ENCODE assay signal across 16 cellular contexts in genomic region chr15:70318594-70318993, GRCh38.
DNase-seq lines count a peak whose midpoint lies in the region; ATAC-seq and TF ChIP-seq lines count a peak whose summit lies in the region.
"Had no signal": no experiment of that assay in that cellular context is flagged by ENCODE, and none has a peak within 500 bp of the region (broad histone marks: within the 10 kb centered on the region; RNA-seq: fewer than 3 reads in every experiment).

No MANE protein-coding gene starts in this region.

- ATAC-seq in GM23338, result no peak
- no peak for ATAC-seq in gastrocnemius medialis
- ATAC-seq: activated CD8-positive, alpha-beta T cell treated with anti-CD3 and anti-CD28 coated beads for 36 hours; heart left ventricle had no signal

- H3K23ac ChIP-seq in mesendoderm (ENCODE audit: low read length), result no peak overlapping the region

- H3K4me1 ChIP-seq in breast epithelium (peaks cover 11% of the 10 kb centered on the region in 2 donors), mammary epithelial cell (ENCODE audit: insufficient read depth, low read length) (peaks cover 5% of the 10 kb centered on the region), SK-N-SH (ENCODE audit: control insufficient read depth in 1 of 2, insufficient read depth in 2 of 2, low read depth in 1 of 2, low read length in 1 of 2) (peaks cover 15 to 51% of the 10 kb centered on the region in 2 experiments), mesendoderm (ENCODE audit: control insufficient read depth, low read depth, low read length) (peaks cover 32% of the 10 kb centered on the region), GM23338 (ENCODE audit: insufficient read depth) (peaks cover 9% of the 10 kb centered on the region), gastrocnemius medialis (peaks cover 0 to 13% of the 10 kb centered on the region in 2 donors)

- H2AFZ ChIP-seq in mammary epithelial cell (ENCODE audit: low read depth, low read length), result no peak overlapping the region
- peak overlapping the region; percentile 15; the same call in 1 of the 2 replicates for H2AFZ ChIP-seq in SK-N-SH (ENCODE audit: low read depth)
- H2AFZ ChIP-seq in GM23338, result no peak overlapping the region

- H3K79me2 ChIP-seq in mammary epithelial cell (ENCODE audit: insufficient read depth, low read length), result no peaks in the 10 kb centered on the region
- no peaks in the 10 kb centered on the region for H3K79me2 ChIP-seq in SK-N-SH (ENCODE audit: insufficient read depth)
- H3K79me2 ChIP-seq in mesendoderm (ENCODE audit: control insufficient read depth, insufficient read depth, low read length), result no peaks in the 10 kb centered on the region
- H3K79me2 ChIP-seq in GM23338 (replicated peaks; ENCODE audit: insufficient read depth), result no peaks in the 10 kb centered on the region

- in situ Hi-C loops in mammary epithelial cell (cut with MboI; ENCODE audit: low sequenced_read_pairs in 2 of 2), result no loop called here
- in situ Hi-C loops in gastrocnemius medialis (cut with MboI; ENCODE audit: low sequenced_read_pairs in 4 of 4), result no loop called here

- H3K4me3 ChIP-seq in breast epithelium (no peak overlapping the region), mammary epithelial cell (replicated peaks in 1 of 3; ENCODE audit: insufficient read depth in 1 of 3, low read depth in 2 of 3, low read length in 3 of 3) (no peak overlapping the region), SK-N-SH (ENCODE audit: low read depth in 2 of 2, low read length in 1 of 2) (no peak overlapping the region; a peak in 1 of 4 replicates), mesendoderm (ENCODE audit: low read length) (no peak overlapping the region), GM23338 (no peak overlapping the region), gastrocnemius medialis (no peak overlapping the region)
- H3K4me3 ChIP-seq: coronary artery, heart left ventricle had no signal

- no peak for TF ChIP-seq CTCF in breast epithelium (IDR thresholded peaks at IDR 0.05)
- no peak for TF ChIP-seq CTCF in mammary epithelial cell (conservative IDR thresholded peaks at IDR 0.05 in 1 of 2, IDR thresholded peaks at IDR 0.05 in 1 of 2; ENCODE audit: extremely low read depth in 1 of 2, insufficient read depth in 1 of 2, low read depth in 1 of 2, low read length in 2 of 2)
- TF ChIP-seq CTCF in SK-N-SH (IDR thresholded peaks at IDR 0.05), result no peak
- TF ChIP-seq CTCF in GM23338 (conservative IDR thresholded peaks at IDR 0.05; ENCODE audit: low read depth in 2 of 2), result no peak
- no peak for TF ChIP-seq CTCF in gastrocnemius medialis (IDR thresholded peaks at IDR 0.05 in 4 of 5, conservative IDR thresholded peaks at IDR 0.05 in 1 of 5)

- CTCF ChIA-PET in mammary epithelial cell (lab: Charles Lee; ENCODE audit: low non-redundant PET) (no interaction called here), SK-N-SH (lab: Yijun Ruan, JAX) (interaction anchor here (0.7 kb wide), 1 partner anchor 123 kb away, joined by 3 read pairs; no protein-coding TSS in a partner anchor)

- DNase-seq in breast epithelium (ENCODE audit: low spot score in 2 of 2) (peak in 1 of 2 donors; percentile 16), mammary epithelial cell (no peak), SK-N-SH (no peak), mesendoderm (no peak), GM23338 (ENCODE audit: low spot score) (no peak), NCI-H446 treated with DMSO at 0.1 percent for 48 hours (lab: John Stamatoyannopoulos, UW) (no peak), kidney glomerular epithelial cell (lab: John Stamatoyannopoulos, UW) (no peak), gastrocnemius medialis (no peak)
- DNase-seq: activated CD8-positive, alpha-beta T cell treated with anti-CD3 and anti-CD28 coated beads for 36 hours; amygdala; CD4-positive, alpha-beta T cell; heart left ventricle; NCI-H1092 had no signal

- H3K9me2 ChIP-seq in SK-N-SH (no peaks in the 10 kb centered on the region), GM23338 (ENCODE audit: insufficient read depth) (no peaks in the 10 kb centered on the region)

- no peak overlapping the region for H3K4me3 Mint-ChIP-seq in GM23338
- H3K4me3 Mint-ChIP-seq: activated CD8-positive, alpha-beta T cell treated with anti-CD3 and anti-CD28 coated beads for 36 hours; CD4-positive, alpha-beta T cell had no signal

- no peak overlapping the region for H2BK120ac ChIP-seq in mesendoderm (ENCODE audit: low read depth, low read length)

- H2BK15ac ChIP-seq in mesendoderm (replicated peaks; ENCODE audit: low read depth), result no peak overlapping the region

- no peak overlapping the region for H4K8ac ChIP-seq in mesendoderm (ENCODE audit: low read depth, low read length)

- WGBS in mammary epithelial cell (ENCODE audit: low coverage, missing lambda C conversion rate), result 62% methylated on average over 5 of the region's 5 CpGs
- WGBS in SK-N-SH (ENCODE audit: low lambda C conversion rate), result 14% methylated on average over 5 of the region's 5 CpGs
- WGBS in mesendoderm (ENCODE audit: extremely low coverage, insufficient coverage, low lambda C conversion rate), result no CpG with 5 or more reads among the region's 5 CpGs

- H4K20me1 ChIP-seq in mammary epithelial cell (ENCODE audit: insufficient read depth, low read length), result no peaks in the 10 kb centered on the region
- H4K20me1 ChIP-seq in SK-N-SH (ENCODE audit: insufficient read depth), result no peaks in the 10 kb centered on the region
- H4K20me1 ChIP-seq in GM23338 (replicated peaks; ENCODE audit: insufficient read depth), result no peaks in the 10 kb centered on the region

- intact Hi-C loops in breast epithelium (cut with DNase I; ENCODE audit: low total_unique reads), result no loop called here
- intact Hi-C loops in mammary epithelial cell (cut with micrococcal nuclease), result no loop called here
- intact Hi-C loops in gastrocnemius medialis (cut with DNase I; ENCODE audit: low total_unique reads), result no loop called here

- no peak overlapping the region for H3K56ac ChIP-seq in mesendoderm (ENCODE audit: low read length)

- no peak for TF ChIP-seq RAD21 in SK-N-SH (IDR thresholded peaks at IDR 0.05; ENCODE audit: low read length)

- no peak for TF ChIP-seq POLR2A in breast epithelium (IDR thresholded peaks at IDR 0.05)
- no peak for TF ChIP-seq POLR2A in gastrocnemius medialis (IDR thresholded peaks at IDR 0.05)

- peak overlapping the region; percentile 3 for H2AK5ac ChIP-seq in mesendoderm (ENCODE audit: low read length)

- H3K36me3 Mint-ChIP-seq in GM23338 (ENCODE audit: low read depth), result no peaks in the 10 kb centered on the region

- no peaks in the 10 kb centered on the region for H3K36me3 ChIP-seq in breast epithelium
- no peaks in the 10 kb centered on the region for H3K36me3 ChIP-seq in mammary epithelial cell (ENCODE audit: insufficient read depth, low read length)
- H3K36me3 ChIP-seq in SK-N-SH (replicated peaks in 1 of 2; ENCODE audit: control insufficient read depth in 1 of 2, insufficient read depth in 2 of 2, low read length in 1 of 2), result no peaks in the 10 kb centered on the region
- no peaks in the 10 kb centered on the region for H3K36me3 ChIP-seq in mesendoderm (ENCODE audit: control insufficient read depth, insufficient read depth, low read length)
- H3K36me3 ChIP-seq in GM23338 (ENCODE audit: insufficient read depth), result no peaks in the 10 kb centered on the region
- no peaks in the 10 kb centered on the region for H3K36me3 ChIP-seq in gastrocnemius medialis
- H3K36me3 ChIP-seq: heart left ventricle had no signal

- H3K27ac Mint-ChIP-seq in GM23338, result no peak overlapping the region
- H3K27ac Mint-ChIP-seq: activated CD8-positive, alpha-beta T cell treated with anti-CD3 and anti-CD28 coated beads for 36 hours; activated T-helper 2 cell treated with anti-CD3 and anti-CD28 coated beads, Interferon-gamma antibody, Interleukin-2, Interleukin-4, amounts not matched to agents 10 μg/mL and 5 μg/mL and 100 μg/mL, durations not matched to agents 14 hours and 24 hours and 36 hours; CD4-positive, alpha-beta T cell had no signal

- H3K9me3 Mint-ChIP-seq in GM23338, result no peaks in the 10 kb centered on the region
- H3K9me3 Mint-ChIP-seq: activated CD8-positive, alpha-beta T cell treated with anti-CD3 and anti-CD28 coated beads for 36 hours; activated T-helper 2 cell treated with anti-CD3 and anti-CD28 coated beads, Interferon-gamma antibody, Interleukin-2, Interleukin-4, amounts not matched to agents 10 μg/mL and 5 μg/mL and 100 μg/mL, durations not matched to agents 14 hours and 24 hours and 36 hours; CD4-positive, alpha-beta T cell had no signal

- H3K27ac ChIP-seq in breast epithelium (peak overlapping the region; percentile 11 to 64), mammary epithelial cell (ENCODE audit: insufficient read depth, low read depth, low read length) (no peak overlapping the region), SK-N-SH (ENCODE audit: low read depth in 2 of 2, low read length in 1 of 2) (peak overlapping the region; percentile 72 to 92), mesendoderm (ENCODE audit: low read depth, low read length) (no peak overlapping the region), GM23338 (ENCODE audit: low read depth) (no peak overlapping the region), gastrocnemius medialis (no peak overlapping the region)
- H3K27ac ChIP-seq: 22Rv1, coronary artery had no signal

- H3K18ac ChIP-seq in mesendoderm (ENCODE audit: low read length), result no peak overlapping the region

- H4K5ac ChIP-seq in mesendoderm (ENCODE audit: low read length), result no peak overlapping the region

- dilution Hi-C loops in mammary epithelial cell (cut with HindIII; ENCODE audit: low sequenced_read_pairs), result loop anchor here (5.0 kb wide), 1 partner anchor 46 kb away; no protein-coding TSS in a partner anchor

- peaks cover 7% of the 10 kb centered on the region for H3K4me1 Mint-ChIP-seq in GM23338

- no peak overlapping the region for H2BK5ac ChIP-seq in mesendoderm (ENCODE audit: low read length)

- no peak for TF ChIP-seq EP300 in SK-N-SH (IDR thresholded peaks at IDR 0.05; ENCODE audit: borderline replicate concordance in 1 of 2, low read depth in 1 of 2, low read length in 1 of 2)

- H3F3A ChIP-seq in SK-N-SH (replicated peaks; ENCODE audit: insufficient read depth) (peaks cover 15% of the 10 kb centered on the region), GM23338 (replicated peaks; ENCODE audit: low read depth) (no peaks in the 10 kb centered on the region)

- H3K9me3 ChIP-seq in breast epithelium (no peaks in the 10 kb centered on the region), mammary epithelial cell (replicated peaks; ENCODE audit: insufficient read depth, low read length) (no peaks in the 10 kb centered on the region), SK-N-SH (no peaks in the 10 kb centered on the region), gastrocnemius medialis (no peaks in the 10 kb centered on the region)
- H3K9me3 ChIP-seq: heart left ventricle had no signal

- POLR2A ChIA-PET in SK-N-SH (lab: Yijun Ruan, JAX), result interaction anchor here (1.2 kb wide), 1 partner anchor 22 kb away, joined by 4 read pairs; no protein-coding TSS in a partner anchor

- H3K9ac ChIP-seq in mammary epithelial cell (ENCODE audit: insufficient read depth, low read length), result no peak overlapping the region
- H3K9ac ChIP-seq in SK-N-SH, result no peak overlapping the region; the same call in 1 of the 2 replicates
- no peak overlapping the region for H3K9ac ChIP-seq in mesendoderm (ENCODE audit: low read length)

- H3K79me1 ChIP-seq in mesendoderm (ENCODE audit: low read length), result no peaks in the 10 kb centered on the region

- H3K27me3 ChIP-seq in breast epithelium (no peaks in the 10 kb centered on the region), mammary epithelial cell (ENCODE audit: insufficient read depth, low read length) (no peaks in the 10 kb centered on the region), SK-N-SH (ENCODE audit: insufficient read depth) (no peaks in the 10 kb centered on the region), mesendoderm (ENCODE audit: insufficient read depth, low read length, poor library complexity) (no peaks in the 10 kb centered on the region), GM23338 (ENCODE audit: insufficient read depth) (no peaks in the 10 kb centered on the region), gastrocnemius medialis (no peaks in the 10 kb centered on the region)

- H3K4me2 ChIP-seq in mammary epithelial cell (ENCODE audit: insufficient read depth, low read depth, low read length) (no peak overlapping the region), SK-N-SH (peak overlapping the region; percentile 69), mesendoderm (ENCODE audit: low read length) (no peak overlapping the region), GM23338 (no peak overlapping the region)

- no TSS peak for BruUV-seq in mammary epithelial cell (replicated peaks; lab: Mats Ljungman, UMichigan)

- H3K4ac ChIP-seq in mesendoderm (ENCODE audit: low read depth, low read length), result peak overlapping the region; percentile 5

- H3K27me3 Mint-ChIP-seq in GM23338 (ENCODE audit: insufficient read depth, low read depth, poor library complexity), result peaks cover 4% of the 10 kb centered on the region
- H3K27me3 Mint-ChIP-seq: activated CD8-positive, alpha-beta T cell treated with anti-CD3 and anti-CD28 coated beads for 36 hours; CD4-positive, alpha-beta T cell had no signal

Comparison
In these comparisons a context has a peak if more than half of its experiments do, and no peak if none do; other contexts are left out.
1. H3K27ac ChIP-seq: peak in breast epithelium (2 of 2) and SK-N-SH (2 of 2); none in mammary epithelial cell (single experiment), mesendoderm (single experiment), GM23338 (single experiment) and gastrocnemius medialis (0 of 4).